13 cellular contexts compared by ENCODE assay signal in genomic region chr1:66397192-66397591, GRCh38.
A peak's percentile ranks its signal among the peaks of the same experiment; 100 is the strongest.
DNase-seq lines count a peak whose midpoint lies in the region; ATAC-seq and TF ChIP-seq lines count a peak whose summit lies in the region.
"Had no signal": no experiment of that assay in that cellular context is flagged by ENCODE, and none has a peak within 500 bp of the region (broad histone marks: within the 10 kb centered on the region; RNA-seq: fewer than 3 reads in every experiment).

No MANE protein-coding gene starts in this region.

- TF ChIP-seq CTCF in GM10248 (IDR thresholded peaks at IDR 0.05; ENCODE audit: control extremely low read depth, extremely low read depth, low read depth, missing control alignments) (no peak), NB4 (IDR thresholded peaks at IDR 0.05; ENCODE audit: low read depth, low read length) (no peak), Caco-2 (IDR thresholded peaks at IDR 0.05; ENCODE audit: insufficient read depth in 1 of 2, low read depth in 1 of 2, low read length in 1 of 2, severe bottlenecking in 1 of 2, unreplicated experiment in 1 of 2) (no peak), neural progenitor cell (IDR thresholded peaks at IDR 0.05) (no peak)

- H3K4me3 Mint-ChIP-seq in Caco-2 (ENCODE audit: unreplicated experiment) (no peak overlapping the region), neural progenitor cell (no peak overlapping the region)

- H3K79me2 ChIP-seq in neural progenitor cell (ENCODE audit: low read depth) = no peaks in the 10 kb centered on the region

- H3K27me3 Mint-ChIP-seq in Caco-2 (ENCODE audit: insufficient read depth, unreplicated experiment) (peaks cover 6% of the 10 kb centered on the region), neural progenitor cell (ENCODE audit: insufficient read depth, low read depth) (peaks cover 6% of the 10 kb centered on the region)

- H3K4me3 ChIP-seq in NB4 (ENCODE audit: low read depth, low read length) = peak overlapping the region; percentile 73
- H3K4me3 ChIP-seq in Caco-2 (ENCODE audit: low read depth, low read length) = no peak overlapping the region
- no peak overlapping the region for H3K4me3 ChIP-seq in neural progenitor cell

- ATAC-seq in GM19452 (IDR thresholded peaks at IDR 0.05; ENCODE audit: unreplicated experiment) = peak; percentile 36
- ATAC-seq in HG03039 (IDR thresholded peaks at IDR 0.05; ENCODE audit: unreplicated experiment) = peak; percentile 28
- ATAC-seq: esophagus mucosa had no signal

- H3K9ac ChIP-seq in neural progenitor cell = no peak overlapping the region
- H3K9ac ChIP-seq: KMS-11 had no signal

- H3K27me3 ChIP-seq in Caco-2 (replicated peaks; ENCODE audit: control insufficient read depth, insufficient read depth, low read length) (no peaks in the 10 kb centered on the region), neural progenitor cell (no peaks in the 10 kb centered on the region)

- H3K36me3 ChIP-seq in Caco-2 (ENCODE audit: control insufficient read depth, insufficient read depth, low read length) = no peaks in the 10 kb centered on the region
- H3K36me3 ChIP-seq in neural progenitor cell = no peaks in the 10 kb centered on the region

- no peak overlapping the region for H3K27ac Mint-ChIP-seq in Caco-2 (ENCODE audit: unreplicated experiment)
- no peak overlapping the region for H3K27ac Mint-ChIP-seq in neural progenitor cell

- peak; percentile 32 for DNase-seq in GM10248 (ENCODE audit: extremely low spot score)
- DNase-seq in NB4 (ENCODE audit: low read depth) = peak; percentile 69
- DNase-seq in posterior vena cava (ENCODE audit: low spot score) = no peak
- no peak for DNase-seq in OCI-M1 (lab: John Stamatoyannopoulos, UW)
- DNase-seq in Caco-2 = no peak
- no peak for DNase-seq in neural progenitor cell (ENCODE audit: low spot score)
- DNase-seq: activated CD4-positive, alpha-beta T cell treated with anti-CD3 and anti-CD28 coated beads for 4 hours; amygdala; left cardiac atrium had no signal

- CTCF ChIA-PET in GM10248 (lab: Yijun Ruan, JAX) (interaction anchor here (3.6 to 5.1 kb wide), 3 partner anchors 8 to 21 kb away, joined by 10 to 41 read pairs (median 38); no protein-coding TSS in a partner anchor), Caco-2 (lab: Charles Lee) (no interaction called here)

- H3K4me1 Mint-ChIP-seq in Caco-2 (ENCODE audit: low read depth, unreplicated experiment) (no peaks in the 10 kb centered on the region), neural progenitor cell (no peaks in the 10 kb centered on the region)

- intact Hi-C loops in posterior vena cava (cut with DNase I) = loop anchor here in 1 of 2 donors (10.0 kb wide), 1 partner anchor 48 kb away; no protein-coding TSS in a partner anchor
- intact Hi-C loops in Caco-2 (cut with micrococcal nuclease; ENCODE audit: unreplicated experiment) = no loop called here

- no peak for TF ChIP-seq POLR2A in NB4 (IDR thresholded peaks at IDR 0.05; ENCODE audit: extremely low read depth, insufficient read length)

- no TSS peak for BruUV-seq in Caco-2 (replicated peaks; lab: Mats Ljungman, UMichigan)

- POLR2A ChIA-PET in GM10248 (lab: Yijun Ruan, JAX) = interaction anchor here (1.0 kb wide), 1 partner anchor 13 kb away, joined by 3 read pairs; no protein-coding TSS in a partner anchor
- POLR2A ChIA-PET in Caco-2 (lab: Charles Lee) = no interaction called here

- no peak overlapping the region for H3K4me2 ChIP-seq in neural progenitor cell
- H3K4me2 ChIP-seq: KMS-11 had no signal

- H3K27ac ChIP-seq in neural progenitor cell = no peak overlapping the region
- H3K27ac ChIP-seq: KMS-11 had no signal

- H2AFZ ChIP-seq in neural progenitor cell (replicated peaks) = no peak overlapping the region

- H3K9me3 Mint-ChIP-seq in Caco-2 (ENCODE audit: unreplicated experiment) (no peaks in the 10 kb centered on the region), neural progenitor cell (no peaks in the 10 kb centered on the region)

- H3K4me1 ChIP-seq in Caco-2 (no peaks in the 10 kb centered on the region), neural progenitor cell (no peaks in the 10 kb centered on the region)

- no peaks in the 10 kb centered on the region for H4K20me1 ChIP-seq in neural progenitor cell (ENCODE audit: low read depth)

- H3K36me3 Mint-ChIP-seq in Caco-2 (ENCODE audit: insufficient read depth, unreplicated experiment) (no peaks in the 10 kb centered on the region), neural progenitor cell (no peaks in the 10 kb centered on the region)

- no peaks in the 10 kb centered on the region for H3K9me3 ChIP-seq in Caco-2
- no peaks in the 10 kb centered on the region for H3K9me3 ChIP-seq in neural progenitor cell (ENCODE audit: low read depth)

- no peaks in the 10 kb centered on the region for H3F3A ChIP-seq in neural progenitor cell (ENCODE audit: low read depth)

Comparison
In these comparisons a context has a peak if more than half of its experiments do, and no peak if none do; other contexts are left out.
1. DNase-seq: peak in GM10248 (single experiment) and NB4 (single experiment); none in posterior vena cava (single experiment), OCI-M1 (single experiment), Caco-2 (0 of 2) and neural progenitor cell (single experiment).